8 cellular contexts compared by ENCODE assay signal in the genomic region with DNA sequence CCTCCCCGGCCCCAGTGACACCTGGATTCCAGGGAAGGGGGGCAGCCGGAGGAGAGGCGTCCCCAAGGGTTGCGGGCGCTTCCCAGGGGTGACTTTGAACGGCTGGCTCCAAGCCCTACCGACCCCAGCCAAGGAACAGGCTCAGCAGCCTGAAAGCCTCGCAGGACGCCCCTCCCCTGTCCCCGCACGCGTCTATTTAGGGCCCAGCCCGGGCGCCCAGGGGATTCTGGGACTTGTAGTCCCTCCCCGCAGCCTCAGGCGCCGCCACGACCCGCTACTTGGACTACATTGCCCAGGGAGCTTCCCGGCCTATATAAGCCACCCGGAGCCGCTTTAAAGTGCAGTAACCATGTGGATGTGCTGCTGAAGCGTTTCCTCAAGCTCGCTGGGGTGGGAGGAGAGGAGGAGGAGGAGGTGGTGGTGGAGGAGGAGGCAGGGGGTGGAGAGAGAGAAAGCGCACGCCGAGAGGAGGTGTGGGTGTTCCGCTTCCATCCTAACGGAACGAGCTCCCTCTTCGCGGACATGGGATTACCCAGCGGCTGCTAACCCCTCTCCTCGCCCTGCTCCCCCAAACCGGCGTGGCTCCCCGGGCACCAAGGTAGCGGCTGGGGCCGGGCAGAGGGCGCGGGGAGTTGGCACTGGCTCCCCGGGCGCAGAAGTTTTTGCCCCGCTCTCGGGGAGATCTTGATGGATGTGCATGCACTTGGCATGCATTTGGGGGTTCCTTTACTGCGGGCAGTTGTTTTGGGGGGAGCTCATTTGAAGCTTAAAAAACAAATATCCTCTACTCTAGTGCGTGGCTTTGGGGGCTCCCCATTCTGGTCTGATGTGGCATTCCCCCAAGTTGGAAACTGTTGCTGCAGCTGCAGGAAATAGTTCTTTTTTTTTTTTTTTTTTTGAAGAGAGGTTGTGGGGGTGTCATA. TPM values are rescaled to one million over a fixed set of nuclear protein-coding genes. Genes with fewer than 3 reads are reported as not detected.
A peak's percentile ranks its signal among the peaks of the same experiment; 100 is the strongest.
DNase-seq lines count a peak whose midpoint lies in the region; TF ChIP-seq lines count a peak whose summit lies in the region.

A gene (plus strand): TSS at position 341 of the 923 bp plus-strand sequence. CDS start 23,144 bp downstream, outside the sequence.

- H3K9me2 ChIP-seq in neural cell (ENCODE audit: insufficient read depth, low read length) = no peaks in the 10 kb centered on the region

- no peak within 1 kb of the TSS for H2AK5ac ChIP-seq in H9 (ENCODE audit: insufficient read length, low read length)

- H3K4me3 ChIP-seq in MG63 = peak within 1 kb of the TSS; percentile 72
- peak within 1 kb of the TSS; percentile 76 for H3K4me3 ChIP-seq in neural cell (ENCODE audit: low read length)
- H3K4me3 ChIP-seq in stomach = peak within 1 kb of the TSS; percentile 76 to 96 (median 90)

- DNase-seq in ELR (ENCODE audit: low read depth) = peak; percentile 98
- DNase-seq in H9 = peak; percentile 99
- peak; percentile 93 for DNase-seq in MG63
- peak; percentile 94 for DNase-seq in SHP77 treated with DMSO at 0.1 percent for 48 hours (lab: John Stamatoyannopoulos, UW)
- DNase-seq in activated effector memory CD4-positive, alpha-beta T cell treated with anti-CD3 and anti-CD28 coated beads, Interleukin-2, amount 50 U/mL, for 16 hours = peak; percentile 99
- DNase-seq in fibroblast of the conjunctiva (ENCODE audit: low read depth) = peak; percentile 99
- peak; percentile 98 for DNase-seq in stomach

- H3K4me1 Mint-ChIP-seq in H9 = peaks cover 13 to 16% of the 10 kb centered on the region in 2 experiments

- H4K20me1 ChIP-seq in H9 (ENCODE audit: control insufficient read depth, insufficient read depth, insufficient read length) (no peaks in the 10 kb centered on the region), neural cell (ENCODE audit: insufficient read depth) (no peaks in the 10 kb centered on the region)

- H3K79me2 ChIP-seq in H9 (ENCODE audit: insufficient read depth, low read length) (no peaks in the 10 kb centered on the region), neural cell (replicated peaks; ENCODE audit: insufficient read depth, low read length) (no peaks in the 10 kb centered on the region)

- H4K91ac ChIP-seq in H9 (ENCODE audit: insufficient read length, low read depth, low read length) = no peak within 1 kb of the TSS

- H3K56ac ChIP-seq in H9 (ENCODE audit: insufficient read length, low read depth, low read length) = no peak within 1 kb of the TSS

- H2BK5ac ChIP-seq in H9 (ENCODE audit: insufficient read length, low read length) = no peak within 1 kb of the TSS

- H2BK12ac ChIP-seq in H9 (ENCODE audit: insufficient read length, low read depth, low read length) = no peak within 1 kb of the TSS

- TF ChIP-seq CTCF in H9 (conservative IDR thresholded peaks at IDR 0.05) (no peak), neural cell (IDR thresholded peaks at IDR 0.05; ENCODE audit: poor library complexity, severe bottlenecking) (peak; percentile 18), stomach (IDR thresholded peaks at IDR 0.05) (peak in 2 of 7 experiments; percentile 13 to 36)

- no peaks in the 10 kb centered on the region for H3K9me3 Mint-ChIP-seq in H9

- H3K36me3 Mint-ChIP-seq in H9 (ENCODE audit: insufficient read depth in 1 of 3, low read depth in 3 of 3) = no peaks in the 10 kb centered on the region

- no peaks in the 10 kb centered on the region for H3K36me3 ChIP-seq in MG63
- H3K36me3 ChIP-seq in neural cell (ENCODE audit: insufficient read depth, low read length) = no peaks in the 10 kb centered on the region
- no peaks in the 10 kb centered on the region for H3K36me3 ChIP-seq in stomach

- H3F3A ChIP-seq in neural cell (ENCODE audit: insufficient read depth, low read length, poor library complexity, severe bottlenecking) = no peaks in the 10 kb centered on the region

- H2AFZ ChIP-seq in H9 (ENCODE audit: low read length) = peak within 1 kb of the TSS; percentile 76
- peak within 1 kb of the TSS; percentile 51 for H2AFZ ChIP-seq in neural cell (ENCODE audit: low read depth, low read length)

- no peak within 1 kb of the TSS for H3T11ph ChIP-seq in H9 (ENCODE audit: low read length)

- H4K8ac ChIP-seq in H9 (replicated peaks; ENCODE audit: insufficient read length, low read depth, low read length) = no peak within 1 kb of the TSS

- H3K27ac Mint-ChIP-seq in H9 = peak within 1 kb of the TSS; percentile 81 to 98 (median 83); a peak in 5 of 7 replicates

- H3K27me3 Mint-ChIP-seq in H9 (ENCODE audit: low read depth) = peaks cover 54% of the 10 kb centered on the region

- H3K23ac ChIP-seq in H9 (ENCODE audit: insufficient read length, low read depth, low read length) = no peak within 1 kb of the TSS

- H3K4ac ChIP-seq in H9 (ENCODE audit: low read depth, low read length) = no peak within 1 kb of the TSS

- TF ChIP-seq RAD21 in neural cell (conservative IDR thresholded peaks at IDR 0.05) = no peak

- no CpG with 5 or more reads among the region's 47 CpGs for WGBS in H9 (ENCODE audit: extremely low coverage, insufficient read length, low lambda C conversion rate)
- 0 to 1% (median 0%) methylated on average over 31 to 47 of the region's 47 CpGs for WGBS in stomach, 5 donors

- TF ChIP-seq POLR2A in stomach (IDR thresholded peaks at IDR 0.05) = peak in 3 of 4 donors; percentile 88 to 99 (median 99)

- H3K18ac ChIP-seq in H9 (ENCODE audit: insufficient read length, low read depth, low read length) = peak within 1 kb of the TSS; percentile 2

- intact Hi-C loops in stomach (cut with DNase I; ENCODE audit: low total_unique reads) = loop anchor here (5.0 kb wide), 1 partner anchor 139 kb away; no protein-coding TSS in a partner anchor

- TF ChIP-seq EP300 in neural cell (conservative IDR thresholded peaks at IDR 0.05; ENCODE audit: poor library complexity, severe bottlenecking) (peak; percentile 39), stomach (IDR thresholded peaks at IDR 0.05) (no peak)

- H3K9ac ChIP-seq in H9 (ENCODE audit: extremely low read depth, insufficient read length, low read length) (peak within 1 kb of the TSS; percentile 68), neural cell (ENCODE audit: low read length) (peak within 1 kb of the TSS; percentile 61)

- no peak within 1 kb of the TSS for H3K27ac ChIP-seq in H9 (ENCODE audit: insufficient read length, low read depth, low read length)
- peak within 1 kb of the TSS; percentile 49 for H3K27ac ChIP-seq in neural cell (ENCODE audit: low read length)
- peak within 1 kb of the TSS; percentile 89 to 94 (median 90) for H3K27ac ChIP-seq in stomach

- H3K4me1 ChIP-seq in H9 (ENCODE audit: insufficient read depth, low read length) (0 out of 2 replicates have a peak, but pooled peaks cover 2% of the 10 kb centered on the region), stomach (peaks cover 6 to 55% (median 48%) of the 10 kb centered on the region in 4 donors)

- H3K4me2 ChIP-seq in H9 (ENCODE audit: insufficient read depth, insufficient read length, low read length) (peak within 1 kb of the TSS; percentile 82), neural cell (ENCODE audit: low read length) (peak within 1 kb of the TSS; percentile 94)

- H3K4me3 Mint-ChIP-seq in H9 = peak within 1 kb of the TSS; percentile 88 to 92

- H3K9me3 ChIP-seq in H9 (ENCODE audit: control insufficient read depth, low read depth, low read length) (no peaks in the 10 kb centered on the region), MG63 (no peaks in the 10 kb centered on the region), neural cell (ENCODE audit: low read length) (no peaks in the 10 kb centered on the region), stomach (no peaks in the 10 kb centered on the region)

- H3K79me1 ChIP-seq in H9 (ENCODE audit: insufficient read depth, low read depth, low read length, poor library complexity, severe bottlenecking) = no peaks in the 10 kb centered on the region

- H2BK20ac ChIP-seq in H9 (ENCODE audit: low read depth, low read length, poor library complexity, severe bottlenecking) = no peak within 1 kb of the TSS

- H2BK15ac ChIP-seq in H9 (ENCODE audit: low read depth, low read length) = no peak within 1 kb of the TSS

- H2BK120ac ChIP-seq in H9 (ENCODE audit: low read depth, low read length, poor library complexity, severe bottlenecking) = no peak within 1 kb of the TSS

- no peaks in the 10 kb centered on the region for H3K27me3 ChIP-seq in H9 (ENCODE audit: insufficient read depth, low read length)
- no peaks in the 10 kb centered on the region for H3K27me3 ChIP-seq in MG63
- peaks cover 18% of the 10 kb centered on the region for H3K27me3 ChIP-seq in neural cell (ENCODE audit: insufficient read depth, low read depth, low read length)
- H3K27me3 ChIP-seq in stomach = no peaks in the 10 kb centered on the region

- peaks cover 16% of the 10 kb centered on the region for H3K23me2 ChIP-seq in H9 (ENCODE audit: insufficient read length, low read depth, low read length, poor library complexity, severe bottlenecking)

- H3K14ac ChIP-seq in H9 (ENCODE audit: insufficient read depth, low read length) = no peak within 1 kb of the TSS

- no peak within 1 kb of the TSS for H4K5ac ChIP-seq in H9 (ENCODE audit: insufficient read length, low read depth, low read length)

TF ChIP-seq in neural cell, 6 proteins besides CTCF, POLR2A, EP300 and RAD21 (continues in another document):
- TF ChIP-seq SMC3 (conservative IDR thresholded peaks at IDR 0.05; ENCODE audit: poor library complexity) (peak; percentile 18), MXI1 (conservative IDR thresholded peaks at IDR 0.05; ENCODE audit: poor library complexity, severe bottlenecking) (peak; percentile 91), EZH2 (IDR thresholded peaks at IDR 0.05; ENCODE audit: borderline replicate concordance, insufficient read depth, low read length, poor library complexity, severe bottlenecking) (no peak), POLR2AphosphoS5 (IDR thresholded peaks at IDR 0.05) (peak; percentile 83)

RNA-seq across cellular contexts. Expression of the gene that starts here (rescaled TPM):
- total RNA-seq in H9 (2021) (1.8 and 4.2 TPM in 2 replicates), stomach (100 to 1,000 TPM in 2 of 5 donors, 10 to 100 TPM in 3; 23.2 to 192 (median 50.3) TPM)
- total RNA-seq in MG63 (2014; rRNA removed; shearing (Covaris generic); ENCODE audit: low replicate concordance) = 1.7 and 10.4 TPM in 2 replicates
- polyA plus RNA-seq in neural cell (1.3 and 2.1 TPM in 2 replicates), stomach (10 to 100 TPM in 2 of 3 donors, 1 to 10 TPM in 1; 6.6 to 13.2 (median 11.8) TPM)
- 0.97 and 1.2 TPM in 2 replicates for polyA minus RNA-seq in neural cell
